In genomic region chr3:149421764-149422163, GRCh38 we compare ENCODE assay signal across 22 cellular contexts. TPM values are rescaled to one million over a fixed set of nuclear protein-coding genes. Genes with fewer than 3 reads are reported as not detected.
"Had no signal": no experiment of that assay in that cellular context is flagged by ENCODE, and none has a peak within 500 bp of the region (broad histone marks: within the 10 kb centered on the region; RNA-seq: fewer than 3 reads in every experiment).

No MANE protein-coding gene starts in this region.

- ATAC-seq: HepG2 had no signal

- H3K36me3 ChIP-seq: SJSA1 had no signal

- H3K9me3 ChIP-seq: SJSA1 had no signal

- H3K27me3 ChIP-seq: SJSA1 had no signal

- H3K4me1 ChIP-seq: SJSA1 had no signal

- DNase-seq: IMR-90, Karpas-422, KG1, MM.1S, NCI-H1092 treated with DMSO at 0.1 percent for 48 hours, NCI-H1436, NCI-H187, NCI-H2029, NCI-H2081 treated with DMSO at 0.1 percent for 48 hours, NCI-H2171, NCI-H226, NCI-H446, NCI-H510A, NCI-H524 treated with DMSO at 0.1 percent for 48 hours, NCI-H69, NCI-H774, Right ventricle myocardium superior, RPMI8226, SIG-M5 had no signal

- H3K4me3 ChIP-seq: SJSA1, SK-N-MC had no signal

- H3K27ac ChIP-seq: SJSA1, SK-N-MC had no signal

RNA-seq across cellular contexts. Expression of gene TM4SF4, which starts 52.7 kb away (rescaled TPM):
- total RNA-seq: Right ventricle myocardium superior, SJSA1 had no signal
